Comparison of ENCODE assay signal across 12 cellular contexts in genomic region chr11:102589047-102589459, GRCh38. TPM values are rescaled to one million over a fixed set of nuclear protein-coding genes. Genes with fewer than 3 reads are reported as not detected.
DNase-seq lines count a peak whose midpoint lies in the region; ATAC-seq, FAIRE-seq and TF ChIP-seq lines count a peak whose summit lies in the region.
"Had no signal": no experiment of that assay in that cellular context is flagged by ENCODE, and none has a peak within 500 bp of the region (broad histone marks: within the 10 kb centered on the region; RNA-seq: fewer than 3 reads in every experiment).

No MANE protein-coding gene starts in this region.

- peaks cover 20% of the 10 kb centered on the region for H3K4me1 Mint-ChIP-seq in activated CD4-positive, alpha-beta T cell treated with anti-CD3 and anti-CD28 coated beads for 36 hours
- no peaks in the 10 kb centered on the region for H3K4me1 Mint-ChIP-seq in nephron progenitor cell
- H3K4me1 Mint-ChIP-seq: central memory CD8-positive, alpha-beta T cell had no signal

- no peak for FAIRE-seq in frontal cortex (lab: Jason Lieb, UNC)
- FAIRE-seq: A204.1 had no signal

- peak; percentile 81 for ATAC-seq in activated CD4-positive, alpha-beta T cell treated with anti-CD3 and anti-CD28 coated beads for 36 hours
- ATAC-seq in GM21717 (IDR thresholded peaks at IDR 0.05; ENCODE audit: unreplicated experiment) (peak; percentile 70), HG03521 (IDR thresholded peaks at IDR 0.05; ENCODE audit: unreplicated experiment) (peak; percentile 37)

- no peak for TF ChIP-seq EP300 in sigmoid colon (IDR thresholded peaks at IDR 0.05)

- no peak for TF ChIP-seq CTCF in nephron progenitor cell (IDR thresholded peaks at IDR 0.05)
- TF ChIP-seq CTCF in sigmoid colon (IDR thresholded peaks at IDR 0.05), result no peak

- H3K4me3 ChIP-seq in sigmoid colon, result no peak overlapping the region

- no peaks in the 10 kb centered on the region for H3K9me3 ChIP-seq in sigmoid colon

- no peak overlapping the region for H3K27ac ChIP-seq in sigmoid colon

- WGBS in sigmoid colon, 2 donors, result 62 to 89% methylated on average over 2 of the region's 2 CpGs

- peaks cover 8% of the 10 kb centered on the region for H3K9me3 Mint-ChIP-seq in activated CD4-positive, alpha-beta T cell treated with anti-CD3 and anti-CD28 coated beads for 36 hours (ENCODE audit: low read depth)
- peaks cover 5% of the 10 kb centered on the region for H3K9me3 Mint-ChIP-seq in nephron progenitor cell
- H3K9me3 Mint-ChIP-seq: central memory CD8-positive, alpha-beta T cell had no signal

- H3K36me3 ChIP-seq in sigmoid colon, result no peaks in the 10 kb centered on the region

- intact Hi-C loops in activated CD4-positive, alpha-beta T cell treated with anti-CD3 and anti-CD28 coated beads for 36 hours (cut with DNase I, micrococcal nuclease), result loop anchor here in 1 of 2 experiments (1.0 kb wide), 2 partner anchors 9 to 10 kb away; no protein-coding TSS in a partner anchor
- intact Hi-C loops in sigmoid colon (cut with DNase I), result no loop called here

- peaks cover 2% of the 10 kb centered on the region for H3K36me3 Mint-ChIP-seq in activated CD4-positive, alpha-beta T cell treated with anti-CD3 and anti-CD28 coated beads for 36 hours (ENCODE audit: low read depth)
- no peaks in the 10 kb centered on the region for H3K36me3 Mint-ChIP-seq in nephron progenitor cell (ENCODE audit: low read depth)

- H3K27me3 ChIP-seq in sigmoid colon, result no peaks in the 10 kb centered on the region

- H3K4me1 ChIP-seq in sigmoid colon, result no peaks in the 10 kb centered on the region

- peak; percentile 74 for DNase-seq in activated CD4-positive, alpha-beta T cell treated with anti-CD3 and anti-CD28 coated beads for 36 hours
- DNase-seq in activated CD4-positive, alpha-beta T cell treated with anti-CD3 and anti-CD28 coated beads for 1 hour, result no peak
- DNase-seq in nephron progenitor cell (no peak), sigmoid colon (no peak), frontal cortex (ENCODE audit: low spot score in 2 of 2) (no peak), A172 (ENCODE audit: low spot score) (no peak)
- DNase-seq: NCI-H1436 had no signal

- no peak for TF ChIP-seq POLR2A in sigmoid colon (IDR thresholded peaks at IDR 0.05)

- no peak overlapping the region for H3K4me3 Mint-ChIP-seq in activated CD4-positive, alpha-beta T cell treated with anti-CD3 and anti-CD28 coated beads for 36 hours
- no peak overlapping the region for H3K4me3 Mint-ChIP-seq in nephron progenitor cell
- H3K4me3 Mint-ChIP-seq: central memory CD8-positive, alpha-beta T cell had no signal

- no peak overlapping the region for H3K27ac Mint-ChIP-seq in activated CD4-positive, alpha-beta T cell treated with anti-CD3 and anti-CD28 coated beads for 36 hours
- H3K27ac Mint-ChIP-seq in nephron progenitor cell, result peak overlapping the region; percentile 51

- POLR2A ChIA-PET in activated CD4-positive, alpha-beta T cell treated with anti-CD3 and anti-CD28 coated beads for 36 hours (lab: Charles Lee), result interaction anchor here (1.0 kb wide), 1 partner anchor 166 kb away, joined by 3 read pairs; no protein-coding TSS in a partner anchor

- no peaks in the 10 kb centered on the region for H3K27me3 Mint-ChIP-seq in activated CD4-positive, alpha-beta T cell treated with anti-CD3 and anti-CD28 coated beads for 36 hours
- peaks cover 2% of the 10 kb centered on the region for H3K27me3 Mint-ChIP-seq in nephron progenitor cell (ENCODE audit: low read depth, poor library complexity)
- H3K27me3 Mint-ChIP-seq: central memory CD8-positive, alpha-beta T cell had no signal

- CTCF ChIA-PET in activated CD4-positive, alpha-beta T cell treated with anti-CD3 and anti-CD28 coated beads for 36 hours (lab: Charles Lee), result interaction anchor here (0.6 to 1.2 kb wide), 3 partner anchors 31 to 248 kb away, joined by 3 to 4 read pairs (median 3); no protein-coding TSS in a partner anchor

RNA-seq across cellular contexts. Expression of gene MMP20, which starts 36.1 kb away (rescaled TPM):
- total RNA-seq in activated CD4-positive, alpha-beta T cell treated with anti-CD3 and anti-CD28 coated beads for 36 hours, result not detected
- total RNA-seq in sigmoid colon (not detected), frontal cortex (not detected)
- not detected for polyA plus RNA-seq in sigmoid colon
- 0.07 TPM in 1 of 2 replicates, not detected in the other for total RNA-seq in A172 (2014; rRNA removed; shearing (Covaris generic))
- total RNA-seq: renal cortical epithelial cell had no signal

RNA-seq across cellular contexts. Expression of gene MMP7, which starts 58.5 kb away (rescaled TPM):
- not detected for total RNA-seq in activated CD4-positive, alpha-beta T cell treated with anti-CD3 and anti-CD28 coated beads for 36 hours
- not detected for total RNA-seq in sigmoid colon
- polyA plus RNA-seq in sigmoid colon, result 10 to 100 TPM in 1 of 3 donors, not detected in 2; 11.8 TPM
- total RNA-seq in frontal cortex, result not detected
- 0.28 TPM in 1 of 2 replicates, not detected in the other for total RNA-seq in A172 (2014; rRNA removed; shearing (Covaris generic))
